In genomic region chr6:9225441-9225871, GRCh38 we compare ENCODE assay signal across 26 cellular contexts.
DNase-seq lines count a peak whose midpoint lies in the region; ATAC-seq and TF ChIP-seq lines count a peak whose summit lies in the region.
"Had no signal": no experiment of that assay in that cellular context is flagged by ENCODE, and none has a peak within 500 bp of the region (broad histone marks: within the 10 kb centered on the region; RNA-seq: fewer than 3 reads in every experiment).

No MANE protein-coding gene starts in this region.

- no peak for ATAC-seq in HG02642 (IDR thresholded peaks at IDR 0.05; ENCODE audit: poor library complexity, unreplicated experiment)
- ATAC-seq: activated CD4-positive, alpha-beta T cell treated with anti-CD3 and anti-CD28 coated beads for 36 hours; HCT116; heart left ventricle; right lobe of liver; stimulated activated naive B cell treated with anti-CD40 and anti-IgM and Interleukin-4, amounts not matched to agents 10 μg/mL and 1 μg/mL and 100 μg/mL, for 72 hours had no signal

- no peaks in the 10 kb centered on the region for H3K4me1 Mint-ChIP-seq in nephron progenitor cell
- H3K4me1 Mint-ChIP-seq: activated CD4-positive, alpha-beta T cell treated with anti-CD3 and anti-CD28 coated beads for 36 hours; activated naive CD8-positive, alpha-beta T cell treated with anti-CD3 and anti-CD28 coated beads, Interleukin-2, amount 10 ng/mL, durations not matched to agents 7 days and 5 days; immature natural killer cell; stimulated activated naive B cell treated with anti-CD40 and anti-IgM and Interleukin-4, amounts not matched to agents 10 μg/mL and 1 μg/mL and 100 μg/mL, for 72 hours had no signal

- H3K4me3 Mint-ChIP-seq in nephron progenitor cell, result no peak overlapping the region
- H3K4me3 Mint-ChIP-seq: activated CD4-positive, alpha-beta T cell treated with anti-CD3 and anti-CD28 coated beads for 36 hours; activated naive CD8-positive, alpha-beta T cell treated with anti-CD3 and anti-CD28 coated beads, Interleukin-2, amount 10 ng/mL, durations not matched to agents 7 days and 5 days; immature natural killer cell; stimulated activated naive B cell treated with anti-CD40 and anti-IgM and Interleukin-4, amounts not matched to agents 10 μg/mL and 1 μg/mL and 100 μg/mL, for 72 hours had no signal

- H3K27me3 Mint-ChIP-seq in nephron progenitor cell (ENCODE audit: low read depth, poor library complexity), result peaks cover 3% of the 10 kb centered on the region
- H3K27me3 Mint-ChIP-seq: activated naive CD8-positive, alpha-beta T cell treated with anti-CD3 and anti-CD28 coated beads, Interleukin-2, amount 10 ng/mL, durations not matched to agents 7 days and 5 days; stimulated activated naive B cell treated with anti-CD40 and anti-IgM and Interleukin-4, amounts not matched to agents 10 μg/mL and 1 μg/mL and 100 μg/mL, for 72 hours had no signal

- H3K36me3 Mint-ChIP-seq in nephron progenitor cell (ENCODE audit: low read depth), result no peaks in the 10 kb centered on the region
- H3K36me3 Mint-ChIP-seq: activated naive CD8-positive, alpha-beta T cell treated with anti-CD3 and anti-CD28 coated beads, Interleukin-2, amount 10 ng/mL, durations not matched to agents 7 days and 5 days; immature natural killer cell; stimulated activated naive B cell treated with anti-CD40 and anti-IgM and Interleukin-4, amounts not matched to agents 10 μg/mL and 1 μg/mL and 100 μg/mL, for 72 hours had no signal

- peak; percentile 71 for DNase-seq in GM04504 (ENCODE audit: low read depth)
- DNase-seq in astrocyte of the hippocampus (ENCODE audit: low read depth, low spot score), result peak; percentile 64
- peak; percentile 49 for DNase-seq in fibroblast of the aortic adventitia (ENCODE audit: low read depth)
- peak; percentile 6 for DNase-seq in stromal cell of bone marrow (ENCODE audit: low read depth)
- no peak for DNase-seq in GM13976 (ENCODE audit: low spot score)
- DNase-seq in nephron progenitor cell, result no peak
- no peak for DNase-seq in T1000 (lab: John Stamatoyannopoulos, UW)
- DNase-seq: activated CD4-positive, alpha-beta T cell treated with anti-CD3 and anti-CD28 coated beads for 36 hours; activated naive CD8-positive, alpha-beta T cell treated with anti-CD3 and anti-CD28 coated beads, Interleukin-2, amount 10 ng/mL, durations not matched to agents 7 days and 5 days; C1 segment of cervical spinal cord; dorsolateral prefrontal cortex; GDM1; heart left ventricle; immature natural killer cell; lower lobe of right lung; MM.1S; NCI-H1694 treated with DMSO at 0.1 percent for 48 hours; NCI-H524; ovary; right lobe of liver; stimulated activated naive B cell treated with anti-CD40 and anti-IgM and Interleukin-4, amounts not matched to agents 10 μg/mL and 1 μg/mL and 100 μg/mL, for 72 hours; SW 1271; thyroid gland had no signal

- in situ Hi-C loops in GM13976 (cut with MboI; ENCODE audit: low sequenced_read_pairs, unreplicated experiment), result no loop called here

- TF ChIP-seq CTCF in fibroblast of the aortic adventitia (IDR thresholded peaks at IDR 0.05; ENCODE audit: insufficient read depth, low read length), result no peak
- TF ChIP-seq CTCF in GM13976 (IDR thresholded peaks at IDR 0.05; ENCODE audit: borderline replicate concordance, control extremely low read depth, extremely low read depth, insufficient read depth, missing control alignments), result no peak
- no peak for TF ChIP-seq CTCF in nephron progenitor cell (IDR thresholded peaks at IDR 0.05)

- H3K4me3 ChIP-seq in fibroblast of the aortic adventitia (ENCODE audit: low read depth, low read length), result no peak overlapping the region
- H3K4me3 ChIP-seq: dorsolateral prefrontal cortex, esophagus muscularis mucosa, heart left ventricle, lower lobe of right lung, ovary, right lobe of liver, thyroid gland had no signal

- H3K27ac Mint-ChIP-seq in nephron progenitor cell, result no peak overlapping the region
- H3K27ac Mint-ChIP-seq: activated CD4-positive, alpha-beta T cell treated with anti-CD3 and anti-CD28 coated beads for 36 hours; activated naive CD8-positive, alpha-beta T cell treated with anti-CD3 and anti-CD28 coated beads, Interleukin-2, amount 10 ng/mL, durations not matched to agents 7 days and 5 days; immature natural killer cell; stimulated activated naive B cell treated with anti-CD40 and anti-IgM and Interleukin-4, amounts not matched to agents 10 μg/mL and 1 μg/mL and 100 μg/mL, for 72 hours had no signal

- peaks cover 4% of the 10 kb centered on the region for H3K9me3 Mint-ChIP-seq in nephron progenitor cell

Comparison
In these comparisons a context has a peak if more than half of its experiments do, and no peak if none do; other contexts are left out.
1. DNase-seq: peak in GM04504 (single experiment), astrocyte of the hippocampus (single experiment), fibroblast of the aortic adventitia (single experiment) and stromal cell of bone marrow (single experiment); none in GM13976 (single experiment), nephron progenitor cell (single experiment) and T1000 (single experiment).